8 cellular contexts compared by ENCODE assay signal in the genomic region with DNA sequence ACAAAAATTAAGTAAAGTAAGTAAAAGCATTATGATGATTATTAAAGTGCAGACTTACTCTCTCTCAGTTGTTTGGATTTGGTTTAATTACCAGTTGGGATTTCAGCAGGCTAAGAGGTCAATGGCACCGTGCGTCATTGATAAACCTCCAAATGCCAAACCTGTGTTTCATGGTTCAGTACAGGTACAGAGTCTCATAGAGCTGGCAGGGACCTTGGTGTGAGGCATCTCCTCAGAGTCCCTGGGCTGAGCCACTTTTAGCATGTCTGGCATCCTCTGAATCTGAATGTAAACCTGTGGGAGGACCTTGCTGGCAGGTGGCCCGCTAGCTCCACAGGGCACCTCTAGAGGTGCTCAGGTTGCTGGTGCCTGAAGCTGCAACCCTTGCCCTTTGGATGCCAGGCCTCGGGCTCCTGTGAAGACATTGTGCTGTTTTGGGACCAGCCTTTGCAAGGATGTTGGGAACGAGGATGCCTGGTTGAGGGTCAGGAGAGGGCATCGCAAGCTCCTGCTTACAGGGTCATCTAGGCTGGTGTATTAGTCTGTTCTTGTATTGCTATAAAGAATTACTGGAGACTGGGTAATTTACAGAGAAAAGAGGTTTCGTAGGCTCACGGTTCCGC.
"Had no signal": no experiment of that assay in that cellular context is flagged by ENCODE, and none has a peak within 500 bp of the region (broad histone marks: within the 10 kb centered on the region; RNA-seq: fewer than 3 reads in every experiment).

No MANE protein-coding gene starts in this region.

- ATAC-seq: HCT116, K562 had no signal

- H3K36me3 ChIP-seq: HAP-1 had no signal

- H3K4me3 ChIP-seq: GM23248, HAP-1, K562 had no signal

- H3K4me1 ChIP-seq: HAP-1 had no signal

- DNase-seq: GM23248, GOT3, H7, HFFc6 had no signal

- H3K9ac ChIP-seq: GM23248 had no signal

- H2AFZ ChIP-seq: GM23248 had no signal

- H3K27ac ChIP-seq: GM23248, HL-60 had no signal

- H3K9me3 ChIP-seq: HAP-1 had no signal
